ENCODE assay signal across 9 cellular contexts in the genomic region with DNA sequence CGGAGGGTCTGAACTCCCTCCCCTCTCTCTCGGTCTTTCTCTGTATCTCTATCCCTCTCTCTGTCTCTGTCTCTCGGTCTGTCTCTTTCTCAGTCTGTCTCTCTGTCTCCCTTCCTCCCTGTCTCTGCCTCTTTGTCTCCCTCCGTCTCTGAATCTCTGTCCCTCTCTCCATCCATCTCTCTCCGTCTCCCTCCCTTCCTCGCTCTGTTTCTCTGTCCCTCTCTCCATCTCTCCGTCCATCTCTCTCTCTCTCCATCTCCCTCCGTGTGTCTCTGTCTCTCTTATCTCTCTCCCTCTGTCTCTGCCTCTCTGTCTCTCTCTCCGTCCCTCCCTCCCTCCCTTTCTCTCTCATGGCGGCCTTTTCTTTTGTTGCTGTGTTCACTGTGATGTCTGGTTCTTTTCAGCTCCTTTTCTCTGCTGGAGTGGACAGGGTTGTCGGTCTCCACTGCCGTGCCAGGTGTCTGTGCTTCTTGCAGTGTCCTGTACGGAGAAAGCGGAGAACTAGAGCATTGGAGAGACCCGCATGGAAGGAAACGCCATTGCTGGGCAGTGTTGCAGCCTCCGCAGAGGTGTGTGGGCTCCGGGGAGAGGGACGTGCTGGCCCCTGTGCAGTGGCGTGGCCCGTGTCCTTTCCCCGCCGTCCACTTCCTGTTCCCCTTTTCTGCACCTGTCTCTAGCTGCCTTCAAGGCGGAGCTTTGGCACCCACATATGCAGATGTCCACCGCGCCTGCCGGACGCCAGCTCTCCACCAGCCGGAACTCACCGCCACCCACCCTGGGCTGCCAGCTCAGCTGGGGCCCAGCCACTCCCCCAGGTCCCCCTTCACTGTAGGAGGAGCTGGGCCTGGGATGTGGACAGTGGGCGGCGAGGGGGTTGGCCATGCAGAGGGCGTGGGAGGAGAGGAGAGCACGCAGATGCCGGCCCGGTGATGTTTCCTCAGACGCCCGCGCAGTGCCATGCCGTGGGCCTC.
DNase-seq lines count a peak whose midpoint lies in the region; ATAC-seq and TF ChIP-seq lines count a peak whose summit lies in the region.
"Had no signal": no experiment of that assay in that cellular context is flagged by ENCODE, and none has a peak within 500 bp of the region (broad histone marks: within the 10 kb centered on the region; RNA-seq: fewer than 3 reads in every experiment).

No MANE protein-coding gene starts in this region.

- no peak overlapping the region for H3K4me3 ChIP-seq in endodermal cell (ENCODE audit: low read length)

- H3K9me3 Mint-ChIP-seq in activated CD4-positive, alpha-beta memory T cell treated with anti-CD3 and anti-CD28 coated beads for 36 hours, result no peaks in the 10 kb centered on the region
- H3K9me3 Mint-ChIP-seq in activated CD4-positive, alpha-beta memory T cell treated with anti-CD3 and anti-CD28 coated beads, Interleukin-2, amount 10 ng/mL, durations not matched to agents 7 days and 5 days, result no peaks in the 10 kb centered on the region
- H3K9me3 Mint-ChIP-seq in stimulated activated naive B cell treated with anti-CD40 and anti-IgM and Interleukin-4, amounts not matched to agents 10 μg/mL and 1 μg/mL and 100 μg/mL, for 72 hours, result peaks cover 0 to 3% of the 10 kb centered on the region in 2 donors
- peaks cover 4% of the 10 kb centered on the region for H3K9me3 Mint-ChIP-seq in endodermal cell

- no peaks in the 10 kb centered on the region for H3K9me3 ChIP-seq in endodermal cell (ENCODE audit: control insufficient read depth, low read length)

- H3K27ac ChIP-seq in endodermal cell (ENCODE audit: low read depth, low read length), result no peak overlapping the region

- CTCF ChIA-PET in activated CD4-positive, alpha-beta memory T cell treated with anti-CD3 and anti-CD28 coated beads for 36 hours (lab: Charles Lee), result interaction anchor here (1.3 to 3.9 kb wide), 3 partner anchors 8 to 21 kb away, joined by 3 to 15 read pairs (median 6); no protein-coding TSS in a partner anchor
- CTCF ChIA-PET in activated CD4-positive, alpha-beta memory T cell treated with anti-CD3 and anti-CD28 coated beads, Interleukin-2, amount 10 ng/mL, durations not matched to agents 7 days and 5 days (lab: Charles Lee), result interaction anchor here (0.7 to 1.1 kb wide), 2 partner anchors 15 to 128 kb away, joined by 3 read pairs; no protein-coding TSS in a partner anchor

- peak; percentile 35 for ATAC-seq in HG03175 (IDR thresholded peaks at IDR 0.05; ENCODE audit: unreplicated experiment)
- ATAC-seq in stimulated activated naive B cell treated with anti-CD40 and anti-IgM and Interleukin-4, amounts not matched to agents 10 μg/mL and 1 μg/mL and 100 μg/mL, for 72 hours (replicated peaks), result peak; percentile 65 to 80

- no peak overlapping the region for H3K4me3 Mint-ChIP-seq in activated CD4-positive, alpha-beta memory T cell treated with anti-CD3 and anti-CD28 coated beads for 36 hours
- no peak overlapping the region for H3K4me3 Mint-ChIP-seq in activated CD4-positive, alpha-beta memory T cell treated with anti-CD3 and anti-CD28 coated beads, Interleukin-2, amount 10 ng/mL, durations not matched to agents 7 days and 5 days
- peak overlapping the region; percentile 60 to 64 for H3K4me3 Mint-ChIP-seq in stimulated activated naive B cell treated with anti-CD40 and anti-IgM and Interleukin-4, amounts not matched to agents 10 μg/mL and 1 μg/mL and 100 μg/mL, for 72 hours
- no peak overlapping the region for H3K4me3 Mint-ChIP-seq in endodermal cell

- DNase-seq in activated CD4-positive, alpha-beta memory T cell treated with anti-CD3 and anti-CD28 coated beads for 36 hours, result no peak
- DNase-seq in activated CD4-positive, alpha-beta memory T cell treated with anti-CD3 and anti-CD28 coated beads, Interleukin-2, amount 10 ng/mL, durations not matched to agents 7 days and 5 days, result no peak
- peak; percentile 41 for DNase-seq in germinal center (ENCODE audit: low spot score)
- peak; percentile 65 for DNase-seq in stimulated activated naive B cell treated with anti-CD40 and anti-IgM and Interleukin-4, amounts not matched to agents 10 μg/mL and 1 μg/mL and 100 μg/mL, for 72 hours
- DNase-seq in inferior parietal cortex (ENCODE audit: extremely low spot score), result no peak
- DNase-seq in endodermal cell, result no peak
- DNase-seq in UCSD-AML1 (lab: John Stamatoyannopoulos, UW; ENCODE audit: unreplicated experiment), result no peak
- DNase-seq: NCI-H526 treated with DMSO at 0.1 percent for 48 hours had no signal

- H3K27me3 Mint-ChIP-seq in activated CD4-positive, alpha-beta memory T cell treated with anti-CD3 and anti-CD28 coated beads for 36 hours, result no peaks in the 10 kb centered on the region
- H3K27me3 Mint-ChIP-seq in activated CD4-positive, alpha-beta memory T cell treated with anti-CD3 and anti-CD28 coated beads, Interleukin-2, amount 10 ng/mL, durations not matched to agents 7 days and 5 days, result no peaks in the 10 kb centered on the region
- no peaks in the 10 kb centered on the region for H3K27me3 Mint-ChIP-seq in stimulated activated naive B cell treated with anti-CD40 and anti-IgM and Interleukin-4, amounts not matched to agents 10 μg/mL and 1 μg/mL and 100 μg/mL, for 72 hours
- H3K27me3 Mint-ChIP-seq in endodermal cell (ENCODE audit: insufficient read depth), result no peaks in the 10 kb centered on the region

- H3K27me3 ChIP-seq in endodermal cell (ENCODE audit: control insufficient read depth, insufficient read depth, low read length, poor library complexity, severe bottlenecking), result no peaks in the 10 kb centered on the region

- peaks cover 42% of the 10 kb centered on the region for H3K4me1 Mint-ChIP-seq in activated CD4-positive, alpha-beta memory T cell treated with anti-CD3 and anti-CD28 coated beads for 36 hours (ENCODE audit: low read depth)
- peaks cover 32% of the 10 kb centered on the region for H3K4me1 Mint-ChIP-seq in activated CD4-positive, alpha-beta memory T cell treated with anti-CD3 and anti-CD28 coated beads, Interleukin-2, amount 10 ng/mL, durations not matched to agents 7 days and 5 days
- H3K4me1 Mint-ChIP-seq in stimulated activated naive B cell treated with anti-CD40 and anti-IgM and Interleukin-4, amounts not matched to agents 10 μg/mL and 1 μg/mL and 100 μg/mL, for 72 hours, result peaks cover 53 to 60% of the 10 kb centered on the region in 2 donors
- H3K4me1 Mint-ChIP-seq in endodermal cell, result peaks cover 20% of the 10 kb centered on the region

- H3K36me3 Mint-ChIP-seq in activated CD4-positive, alpha-beta memory T cell treated with anti-CD3 and anti-CD28 coated beads for 36 hours, result peaks cover 32% of the 10 kb centered on the region
- H3K36me3 Mint-ChIP-seq in activated CD4-positive, alpha-beta memory T cell treated with anti-CD3 and anti-CD28 coated beads, Interleukin-2, amount 10 ng/mL, durations not matched to agents 7 days and 5 days (ENCODE audit: low read depth), result peaks cover 14% of the 10 kb centered on the region
- peaks cover 55 to 68% of the 10 kb centered on the region in 2 donors for H3K36me3 Mint-ChIP-seq in stimulated activated naive B cell treated with anti-CD40 and anti-IgM and Interleukin-4, amounts not matched to agents 10 μg/mL and 1 μg/mL and 100 μg/mL, for 72 hours
- peaks cover 15% of the 10 kb centered on the region for H3K36me3 Mint-ChIP-seq in endodermal cell (ENCODE audit: low read depth)

- H3K9ac ChIP-seq in endodermal cell (ENCODE audit: extremely low read depth, low read length, poor library complexity, severe bottlenecking), result no peak overlapping the region

- peaks cover 13% of the 10 kb centered on the region for H3K4me1 ChIP-seq in endodermal cell (ENCODE audit: control insufficient read depth, insufficient read depth, low read length)

- POLR2A ChIA-PET in activated CD4-positive, alpha-beta memory T cell treated with anti-CD3 and anti-CD28 coated beads for 36 hours (lab: Charles Lee), result interaction anchor here (0.6 kb wide), 1 partner anchor 479 kb away, joined by 3 read pairs; no protein-coding TSS in a partner anchor
- POLR2A ChIA-PET in activated CD4-positive, alpha-beta memory T cell treated with anti-CD3 and anti-CD28 coated beads, Interleukin-2, amount 10 ng/mL, durations not matched to agents 7 days and 5 days (lab: Charles Lee), result interaction anchor here (1.1 kb wide), 1 partner anchor 8 kb away, joined by 6 read pairs; no protein-coding TSS in a partner anchor

- intact Hi-C loops in activated CD4-positive, alpha-beta memory T cell treated with anti-CD3 and anti-CD28 coated beads for 36 hours (cut with micrococcal nuclease), result no loop called here

- 92 to 93% methylated on average over 36 to 40 of the region's 40 CpGs for WGBS in endodermal cell (ENCODE audit: insufficient coverage in 1 of 2, insufficient read length in 1 of 2), 2 experiments

- peak overlapping the region; percentile 50 for H3K27ac Mint-ChIP-seq in activated CD4-positive, alpha-beta memory T cell treated with anti-CD3 and anti-CD28 coated beads for 36 hours
- H3K27ac Mint-ChIP-seq in activated CD4-positive, alpha-beta memory T cell treated with anti-CD3 and anti-CD28 coated beads, Interleukin-2, amount 10 ng/mL, durations not matched to agents 7 days and 5 days, result no peak overlapping the region
- H3K27ac Mint-ChIP-seq in stimulated activated naive B cell treated with anti-CD40 and anti-IgM and Interleukin-4, amounts not matched to agents 10 μg/mL and 1 μg/mL and 100 μg/mL, for 72 hours, result peak overlapping the region; percentile 92
- no peak overlapping the region for H3K27ac Mint-ChIP-seq in endodermal cell

- TF ChIP-seq CTCF in endodermal cell (conservative IDR thresholded peaks at IDR 0.05), result no peak

- no peaks in the 10 kb centered on the region for H3K36me3 ChIP-seq in endodermal cell (ENCODE audit: control insufficient read depth, insufficient read depth, low read length)

Comparison
In these comparisons a context has a peak if more than half of its experiments do, and no peak if none do; other contexts are left out.
1. H3K27ac Mint-ChIP-seq: peak in activated CD4-positive, alpha-beta memory T cell treated with anti-CD3 and anti-CD28 coated beads for 36 hours (single experiment) and stimulated activated naive B cell treated with anti-CD40 and anti-IgM and Interleukin-4, amounts not matched to agents 10 μg/mL and 1 μg/mL and 100 μg/mL, for 72 hours (single experiment); none in activated CD4-positive, alpha-beta memory T cell treated with anti-CD3 and anti-CD28 coated beads, Interleukin-2, amount 10 ng/mL, durations not matched to agents 7 days and 5 days (single experiment) and endodermal cell (single experiment).
2. DNase-seq: peak in germinal center (single experiment) and stimulated activated naive B cell treated with anti-CD40 and anti-IgM and Interleukin-4, amounts not matched to agents 10 μg/mL and 1 μg/mL and 100 μg/mL, for 72 hours (single experiment); none in activated CD4-positive, alpha-beta memory T cell treated with anti-CD3 and anti-CD28 coated beads for 36 hours (single experiment), activated CD4-positive, alpha-beta memory T cell treated with anti-CD3 and anti-CD28 coated beads, Interleukin-2, amount 10 ng/mL, durations not matched to agents 7 days and 5 days (single experiment), inferior parietal cortex (single experiment), endodermal cell (single experiment) and UCSD-AML1 (single experiment).
3. H3K4me3 Mint-ChIP-seq: peak in stimulated activated naive B cell treated with anti-CD40 and anti-IgM and Interleukin-4, amounts not matched to agents 10 μg/mL and 1 μg/mL and 100 μg/mL, for 72 hours (2 of 2); none in activated CD4-positive, alpha-beta memory T cell treated with anti-CD3 and anti-CD28 coated beads for 36 hours (single experiment), activated CD4-positive, alpha-beta memory T cell treated with anti-CD3 and anti-CD28 coated beads, Interleukin-2, amount 10 ng/mL, durations not matched to agents 7 days and 5 days (single experiment) and endodermal cell (single experiment).